Comparison of ENCODE assay signal across 9 cellular contexts in the genomic region with DNA sequence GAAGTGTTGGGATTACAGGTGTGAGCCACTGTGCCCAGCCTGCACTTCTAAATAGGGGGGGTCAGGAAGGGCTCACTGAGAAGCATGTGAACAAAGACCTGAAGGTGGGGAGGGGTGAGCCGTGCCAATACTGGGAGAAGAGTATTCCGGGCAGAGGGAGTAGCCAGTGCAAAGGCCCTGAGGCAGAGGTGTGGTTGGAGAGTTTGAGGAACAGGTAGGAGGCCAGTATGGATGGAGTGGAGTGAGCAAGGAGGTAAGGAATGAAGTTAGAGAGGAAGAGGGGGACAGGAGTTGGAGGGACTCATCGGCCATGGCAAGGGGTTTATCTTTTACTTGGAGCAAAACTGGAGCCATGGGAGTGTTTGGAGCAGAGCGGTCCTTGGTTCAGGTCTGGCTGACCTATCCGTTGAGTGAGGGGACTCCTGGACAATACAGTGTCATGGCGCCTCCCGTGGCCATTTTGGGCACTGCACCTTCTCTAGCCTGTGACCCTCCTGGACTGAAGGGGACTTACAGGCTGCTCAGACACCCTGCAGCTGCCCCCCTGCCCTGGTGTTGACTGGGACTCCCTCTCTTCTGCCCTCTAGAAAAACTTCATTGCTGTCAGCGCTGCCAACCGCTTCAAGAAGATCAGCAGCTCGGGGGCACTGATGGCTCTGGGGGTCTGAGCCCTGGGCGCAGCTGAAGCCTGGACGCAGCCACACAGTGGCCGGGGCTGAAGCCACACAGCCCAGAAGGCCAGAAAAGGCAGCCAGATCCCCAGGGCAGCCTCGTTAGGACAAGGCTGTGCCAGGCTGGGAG. TPM values are rescaled to one million over a fixed set of nuclear protein-coding genes. Genes with fewer than 3 reads are reported as not detected.
A peak's percentile ranks its signal among the peaks of the same experiment; 100 is the strongest.
DNase-seq lines count a peak whose midpoint lies in the region; FAIRE-seq and TF ChIP-seq lines count a peak whose summit lies in the region.
"Had no signal": no experiment of that assay in that cellular context is flagged by ENCODE, and none has a peak within 500 bp of the region (broad histone marks: within the 10 kb centered on the region; RNA-seq: fewer than 3 reads in every experiment).

No MANE protein-coding gene starts in this region.

- no peaks in the 10 kb centered on the region for H4K20me1 ChIP-seq in hepatocyte (ENCODE audit: insufficient read depth, poor library complexity, severe bottlenecking)

- H3K27ac ChIP-seq in hepatocyte: no peak overlapping the region

- H3K27me3 ChIP-seq in hepatocyte: no peaks in the 10 kb centered on the region

- TF ChIP-seq CTCF in AG09309 (IDR thresholded peaks at IDR 0.05; ENCODE audit: control insufficient read depth, insufficient read depth, low read depth, low read length, missing control alignments) (peak; percentile 90), hepatocyte (IDR thresholded peaks at IDR 0.05; ENCODE audit: poor library complexity) (peak; percentile 77)

- peak; percentile 74 for FAIRE-seq in GM12892 (lab: Jason Lieb, UNC)

- H3K4me1 Mint-ChIP-seq in activated naive CD4-positive, alpha-beta T cell treated with anti-CD3 and anti-CD28 coated beads, Interleukin-2, amount 10 ng/mL, durations not matched to agents 7 days and 5 days: peaks cover 12% of the 10 kb centered on the region

- H3K36me3 ChIP-seq in hepatocyte (replicated peaks; ENCODE audit: insufficient read depth, low read depth): no peaks in the 10 kb centered on the region

- no peaks in the 10 kb centered on the region for H3K9me3 ChIP-seq in hepatocyte (ENCODE audit: low read depth)

- no peak overlapping the region for H3K27ac Mint-ChIP-seq in activated naive CD4-positive, alpha-beta T cell treated with anti-CD3 and anti-CD28 coated beads, Interleukin-2, amount 10 ng/mL, durations not matched to agents 7 days and 5 days

- 69% methylated on average over 14 of the region's 14 CpGs for WGBS in hepatocyte (ENCODE audit: low lambda C conversion rate, missing lambda C conversion rate)

- CTCF ChIA-PET in activated naive CD4-positive, alpha-beta T cell treated with anti-CD3 and anti-CD28 coated beads, Interleukin-2, amount 10 ng/mL, durations not matched to agents 7 days and 5 days (lab: Charles Lee): interaction anchor here (0.8 to 1.9 kb wide), 8 partner anchors 9 to 258 kb away, joined by 3 to 9 read pairs (median 3); no protein-coding TSS in a partner anchor

- no peak for DNase-seq in AG09309 (ENCODE audit: low read depth)
- DNase-seq in GM12892 (ENCODE audit: insufficient read length): peak; percentile 75
- peak; percentile 6 for DNase-seq in SHP77 treated with DMSO at 0.1 percent for 48 hours (lab: John Stamatoyannopoulos, UW)
- peak; percentile 72 for DNase-seq in activated naive CD4-positive, alpha-beta T cell treated with anti-CD3 and anti-CD28 coated beads, Interleukin-2, amount 10 ng/mL, durations not matched to agents 7 days and 5 days
- peak; percentile 79 for DNase-seq in hepatocyte (ENCODE audit: low spot score)
- peak; percentile 29 to 57 (median 44) for DNase-seq in stimulated activated CD4-positive, alpha-beta T cell treated with anti-CD3 and anti-CD28 coated beads, Interleukin-1b, Interleukin-23, amount 100 ng/mL, for 24 hours (ENCODE audit: low read depth in 4 of 4, low spot score in 1 of 4)
- DNase-seq in DMS79 treated with DMSO at 0.1 percent for 48 hours (lab: John Stamatoyannopoulos, UW): no peak
- DNase-seq in middle frontal gyrus (ENCODE audit: extremely low spot score, low spot score): no peak

- H2AFZ ChIP-seq in hepatocyte: no peak overlapping the region

- peaks cover 40% of the 10 kb centered on the region for H3K4me1 ChIP-seq in hepatocyte (ENCODE audit: insufficient read depth)

- no peaks in the 10 kb centered on the region for H3K9me2 ChIP-seq in hepatocyte (replicated peaks; ENCODE audit: insufficient read depth)

- no peaks in the 10 kb centered on the region for H3K9me3 Mint-ChIP-seq in activated naive CD4-positive, alpha-beta T cell treated with anti-CD3 and anti-CD28 coated beads, Interleukin-2, amount 10 ng/mL, durations not matched to agents 7 days and 5 days

- H3K4me3 ChIP-seq in AG09309 (ENCODE audit: control insufficient read depth, low read depth, low read length) (no peak overlapping the region), hepatocyte (no peak overlapping the region)

- TF ChIP-seq POLR2A in GM12892 (IDR thresholded peaks at IDR 0.05; ENCODE audit: low read depth, low read length): no peak

- peaks cover 5% of the 10 kb centered on the region for H3K27me3 Mint-ChIP-seq in activated naive CD4-positive, alpha-beta T cell treated with anti-CD3 and anti-CD28 coated beads, Interleukin-2, amount 10 ng/mL, durations not matched to agents 7 days and 5 days

- no peaks in the 10 kb centered on the region for H3K79me2 ChIP-seq in hepatocyte

- no peak overlapping the region for H3K4me3 Mint-ChIP-seq in activated naive CD4-positive, alpha-beta T cell treated with anti-CD3 and anti-CD28 coated beads, Interleukin-2, amount 10 ng/mL, durations not matched to agents 7 days and 5 days

- no peaks in the 10 kb centered on the region for H3K36me3 Mint-ChIP-seq in activated naive CD4-positive, alpha-beta T cell treated with anti-CD3 and anti-CD28 coated beads, Interleukin-2, amount 10 ng/mL, durations not matched to agents 7 days and 5 days

- H3K4me2 ChIP-seq in hepatocyte: no peak overlapping the region

RNA-seq across cellular contexts. Expression of gene FOXS1, which starts 12.1 kb away (rescaled TPM):
- not detected for polyA plus RNA-seq in GM12892 (2012; ENCODE audit: missing spikeins)
- 0.64 and 0.87 TPM in 2 replicates for total RNA-seq in hepatocyte
- polyA plus RNA-seq in hepatocyte: 0.96 and 1.1 TPM in 2 replicates
- total RNA-seq: pulmonary artery endothelial cell had no signal

RNA-seq across cellular contexts. Expression of gene MYLK2, which starts 14.2 kb away (rescaled TPM):
- not detected for polyA plus RNA-seq in GM12892 (2012; ENCODE audit: missing spikeins)
- not detected in 2 replicates for total RNA-seq in hepatocyte
- 0.33 TPM in 1 of 2 replicates, not detected in the other for polyA plus RNA-seq in hepatocyte

RNA-seq across cellular contexts. Expression of gene DUSP15, which starts 37.0 kb away (rescaled TPM):
- polyA plus RNA-seq in GM12892 (2012; ENCODE audit: missing spikeins): 1.2 TPM
- total RNA-seq in hepatocyte: 23.0 and 23.5 TPM in 2 replicates
- 10.2 and 12.2 TPM in 2 replicates for polyA plus RNA-seq in hepatocyte
- total RNA-seq: pulmonary artery endothelial cell had no signal

RNA-seq across cellular contexts. Expression of gene TTLL9, which starts 37.1 kb away (rescaled TPM):
- polyA plus RNA-seq in GM12892 (2012; ENCODE audit: missing spikeins): 0.61 TPM
- 0.84 TPM in 1 of 2 replicates, not detected in the other for total RNA-seq in hepatocyte
- 0.18 and 0.54 TPM in 2 replicates for polyA plus RNA-seq in hepatocyte

Comparison
In these comparisons a context has a peak if more than half of its experiments do, and no peak if none do; other contexts are left out.
1. DNase-seq: peak in GM12892 (single experiment), SHP77 treated with DMSO at 0.1 percent for 48 hours (single experiment), activated naive CD4-positive, alpha-beta T cell treated with anti-CD3 and anti-CD28 coated beads, Interleukin-2, amount 10 ng/mL, durations not matched to agents 7 days and 5 days (single experiment), hepatocyte (single experiment) and stimulated activated CD4-positive, alpha-beta T cell treated with anti-CD3 and anti-CD28 coated beads, Interleukin-1b, Interleukin-23, amount 100 ng/mL, for 24 hours (4 of 4); none in AG09309 (single experiment), DMS79 treated with DMSO at 0.1 percent for 48 hours (single experiment) and middle frontal gyrus (single experiment).